20 cellular contexts compared by ENCODE assay signal in genomic region chr16:89160977-89161701, GRCh38. TPM values are rescaled to one million over a fixed set of nuclear protein-coding genes. Genes with fewer than 3 reads are reported as not detected.
DNase-seq lines count a peak whose midpoint lies in the region; ATAC-seq, FAIRE-seq and TF ChIP-seq lines count a peak whose summit lies in the region.
"Had no signal": no experiment of that assay in that cellular context is flagged by ENCODE, and none has a peak within 500 bp of the region (broad histone marks: within the 10 kb centered on the region; RNA-seq: fewer than 3 reads in every experiment).

No MANE protein-coding gene starts in this region.

- TF ChIP-seq CTCF in GM12878 (IDR thresholded peaks at IDR 0.05 in 2 of 3, conservative IDR thresholded peaks at IDR 0.05 in 1 of 3; ENCODE audit: control insufficient read depth in 2 of 3, extremely low read depth in 1 of 3, insufficient read depth in 1 of 3, low read depth in 3 of 3, low read length in 3 of 3), result no peak

- in situ Hi-C loops in GM12878 (cut with MboI), result no loop called here

- H3K9me3 Mint-ChIP-seq in natural killer cell treated with Interleukin-12 subunit alpha and Interleukin-12 subunit beta and Interleukin-15 and Interleukin-18, amount 100 ng/mL, for 72 hours, result no peaks in the 10 kb centered on the region
- H3K9me3 Mint-ChIP-seq: CD4-positive, CD25-positive, alpha-beta regulatory T cell; CD8-positive, alpha-beta T cell had no signal

- no peaks in the 10 kb centered on the region for H3K4me1 Mint-ChIP-seq in natural killer cell treated with Interleukin-12 subunit alpha and Interleukin-12 subunit beta and Interleukin-15 and Interleukin-18, amount 100 ng/mL, for 72 hours (ENCODE audit: low read depth in 2 of 2)

- H3K4ac ChIP-seq in neuronal stem cell (ENCODE audit: low read length), result peak overlapping the region; percentile 43

- no peaks in the 10 kb centered on the region for H3K36me3 ChIP-seq in BLaER1
- H3K36me3 ChIP-seq in GM12878 (ENCODE audit: control insufficient read depth in 2 of 2, insufficient read depth in 2 of 2, low read length in 1 of 2), result no peaks in the 10 kb centered on the region
- H3K36me3 ChIP-seq in neuronal stem cell (replicated peaks in 1 of 2; ENCODE audit: control insufficient read depth in 2 of 2, insufficient read depth in 2 of 2, low read length in 2 of 2), result no peaks in the 10 kb centered on the region
- H3K36me3 ChIP-seq: BE2C had no signal

- no peak overlapping the region for H2BK5ac ChIP-seq in neuronal stem cell (ENCODE audit: low read length)

- H3K4me2 ChIP-seq in BLaER1 (peak overlapping the region; percentile 56), GM12878 (ENCODE audit: control insufficient read depth, insufficient read depth) (no peak overlapping the region), neuronal stem cell (ENCODE audit: insufficient read depth, low read length, poor library complexity, severe bottlenecking) (no peak overlapping the region)
- H3K4me2 ChIP-seq: A549 had no signal

- H3K27ac ChIP-seq in BLaER1 (no peak overlapping the region), GM12878 (ENCODE audit: control insufficient read depth, insufficient read depth) (no peak overlapping the region), neuronal stem cell (replicated peaks; ENCODE audit: low read length) (no peak overlapping the region)
- H3K27ac ChIP-seq: A549, C4-2B had no signal

- no peak overlapping the region for H3K23ac ChIP-seq in neuronal stem cell (ENCODE audit: low read depth, low read length, poor library complexity)

- H2AFZ ChIP-seq in GM12878 (ENCODE audit: control insufficient read depth, low read depth, low read length) (no peak overlapping the region), neuronal stem cell (ENCODE audit: low read length) (no peak overlapping the region)

- CTCF ChIA-PET in GM12878 (lab: Yijun Ruan, JAX), result no interaction called here

- SMC1A ChIA-PET in GM12878 (lab: Charles Lee; ENCODE audit: uncharacterized antibody, unreplicated experiment), result no interaction called here

- no peak for TF ChIP-seq EP300 in GM12878 (IDR thresholded peaks at IDR 0.05; ENCODE audit: borderline replicate concordance in 1 of 2, control insufficient read depth in 1 of 2, low read depth in 2 of 2, low read length in 2 of 2)

- no peaks in the 10 kb centered on the region for H3K9me3 ChIP-seq in BLaER1
- H3K9me3 ChIP-seq in GM12878 (replicated peaks; ENCODE audit: control insufficient read depth, insufficient read depth, low read length), result no peaks in the 10 kb centered on the region; the same call in 2 of the 3 replicates
- H3K9me3 ChIP-seq in neuronal stem cell (replicated peaks in 1 of 2; ENCODE audit: control insufficient read depth in 2 of 2, insufficient read depth in 1 of 2, low read depth in 1 of 2, low read length in 2 of 2), result peaks cover 3 to 12% of the 10 kb centered on the region in 2 donors
- H3K9me3 ChIP-seq: BE2C, Caco-2 had no signal

- DNase-seq in GM12878 (ENCODE audit: low read depth, low spot score), result no peak
- DNase-seq in neuronal stem cell (ENCODE audit: low spot score), result no peak
- no peak for DNase-seq in natural killer cell treated with Interleukin-12 subunit alpha and Interleukin-12 subunit beta and Interleukin-15 and Interleukin-18, amount 100 ng/mL, for 72 hours (ENCODE audit: low spot score)
- DNase-seq: 8988T; ACHN; AML-193; BE2C; Caco-2; CD4-positive, CD25-positive, alpha-beta regulatory T cell; CD8-positive, alpha-beta T cell; DMS153; DND-41; GOT3; H7; HFFc6 had no signal

- H4K8ac ChIP-seq in neuronal stem cell (ENCODE audit: low read depth, low read length), result peak overlapping the region; percentile 77

- TF ChIP-seq POLR2A in GM12878 (IDR thresholded peaks at IDR 0.05; ENCODE audit: low read depth, low read length), result no peak

- H3K4me3 Mint-ChIP-seq in natural killer cell treated with Interleukin-12 subunit alpha and Interleukin-12 subunit beta and Interleukin-15 and Interleukin-18, amount 100 ng/mL, for 72 hours, result no peak overlapping the region
- H3K4me3 Mint-ChIP-seq: CD4-positive, CD25-positive, alpha-beta regulatory T cell; CD8-positive, alpha-beta T cell; HFFc6 had no signal

- ATAC-seq in GM12878, result no peak
- ATAC-seq in natural killer cell treated with Interleukin-12 subunit alpha and Interleukin-12 subunit beta and Interleukin-15 and Interleukin-18, amount 100 ng/mL, for 72 hours, result no peak
- ATAC-seq in GM19324 (IDR thresholded peaks at IDR 0.05; ENCODE audit: low FRiP score, unreplicated experiment), result no peak
- ATAC-seq: A549; CD8-positive, alpha-beta T cell had no signal

- H2AK5ac ChIP-seq in neuronal stem cell (ENCODE audit: low read depth, low read length), result peak overlapping the region; percentile 32

- intact Hi-C loops in GM12878 (cut with micrococcal nuclease; ENCODE audit: unreplicated experiment), result no loop called here

- H2BK12ac ChIP-seq in neuronal stem cell (ENCODE audit: low read length), result no peak overlapping the region

- H3K4me1 ChIP-seq in BLaER1, result peaks cover 81% of the 10 kb centered on the region
- no peaks in the 10 kb centered on the region for H3K4me1 ChIP-seq in GM12878 (ENCODE audit: control insufficient read depth, insufficient read depth, low read length)
- peaks cover 4 to 10% of the 10 kb centered on the region in 2 donors for H3K4me1 ChIP-seq in neuronal stem cell (ENCODE audit: control insufficient read depth in 2 of 2, insufficient read depth in 1 of 2, low read depth in 1 of 2, low read length in 2 of 2)
- H3K4me1 ChIP-seq: A549, Caco-2 had no signal

- H3K79me1 ChIP-seq in neuronal stem cell (ENCODE audit: low read depth, low read length), result peaks cover 2% of the 10 kb centered on the region

- H2BK120ac ChIP-seq in neuronal stem cell (ENCODE audit: low read depth, low read length), result no peak overlapping the region

- no peaks in the 10 kb centered on the region for H3K36me3 Mint-ChIP-seq in natural killer cell treated with Interleukin-12 subunit alpha and Interleukin-12 subunit beta and Interleukin-15 and Interleukin-18, amount 100 ng/mL, for 72 hours
- H3K36me3 Mint-ChIP-seq: CD4-positive, CD25-positive, alpha-beta regulatory T cell; CD8-positive, alpha-beta T cell had no signal

- H3K18ac ChIP-seq in neuronal stem cell (ENCODE audit: low read length), result peak overlapping the region; percentile 77

- H3K27me3 ChIP-seq in BLaER1 (no peaks in the 10 kb centered on the region), GM12878 (replicated peaks in 1 of 2; ENCODE audit: control insufficient read depth in 2 of 2, insufficient read depth in 2 of 2, low read length in 1 of 2) (no peaks in the 10 kb centered on the region), neuronal stem cell (ENCODE audit: control insufficient read depth in 3 of 3, insufficient read depth in 3 of 3, low read depth in 1 of 3, low read length in 3 of 3) (peaks cover 0 to 2% (median 2%) of the 10 kb centered on the region in 3 experiments)

- FAIRE-seq in GM12878 (lab: Jason Lieb, UNC), result no peak
- FAIRE-seq: A549, G401.6 had no signal

- no peaks in the 10 kb centered on the region for H4K20me1 ChIP-seq in BLaER1
- H4K20me1 ChIP-seq in GM12878 (ENCODE audit: control insufficient read depth, insufficient read depth), result no peaks in the 10 kb centered on the region

- H2BK15ac ChIP-seq in neuronal stem cell (ENCODE audit: low read length), result peak overlapping the region; percentile 82

- H3K27ac Mint-ChIP-seq in natural killer cell treated with Interleukin-12 subunit alpha and Interleukin-12 subunit beta and Interleukin-15 and Interleukin-18, amount 100 ng/mL, for 72 hours, result no peak overlapping the region
- H3K27ac Mint-ChIP-seq: CD8-positive, alpha-beta T cell; HFFc6 had no signal

- H3K9ac ChIP-seq in BLaER1, result no peak overlapping the region
- no peak overlapping the region for H3K9ac ChIP-seq in GM12878 (ENCODE audit: control insufficient read depth, insufficient read depth, low read length)
- H3K9ac ChIP-seq in neuronal stem cell (ENCODE audit: low read depth, low read length, poor library complexity), result no peak overlapping the region

- H3K4me3 ChIP-seq in BLaER1, result no peak overlapping the region
- no peak overlapping the region for H3K4me3 ChIP-seq in GM12878
- no peak overlapping the region for H3K4me3 ChIP-seq in neuronal stem cell (ENCODE audit: low read length in 2 of 2)
- H3K4me3 ChIP-seq: A549 had no signal

- TF ChIP-seq RAD21 in GM12878 (IDR thresholded peaks at IDR 0.05; ENCODE audit: insufficient read depth, low read depth, low read length), result no peak

- H3K79me2 ChIP-seq in GM12878 (ENCODE audit: control insufficient read depth, insufficient read depth, low read length), result no peaks in the 10 kb centered on the region

- no peaks in the 10 kb centered on the region for H3K27me3 Mint-ChIP-seq in natural killer cell treated with Interleukin-12 subunit alpha and Interleukin-12 subunit beta and Interleukin-15 and Interleukin-18, amount 100 ng/mL, for 72 hours
- H3K27me3 Mint-ChIP-seq: CD4-positive, CD25-positive, alpha-beta regulatory T cell had no signal

- H3K14ac ChIP-seq in neuronal stem cell (ENCODE audit: low read length), result peak overlapping the region; percentile 49

- 76% methylated on average over 29 of the region's 29 CpGs for WGBS in GM12878 (ENCODE audit: insufficient coverage, insufficient replicate concordance, low lambda C conversion rate, missing lambda C conversion rate)
- no CpG with 5 or more reads among the region's 29 CpGs for WGBS in neuronal stem cell (ENCODE audit: extremely low coverage in 2 of 2, insufficient read length in 2 of 2, insufficient replicate concordance in 1 of 2), 2 donors

- no TSS peak for BruUV-seq in GM12878 (replicated peaks; lab: Mats Ljungman, UMichigan)

- no peak overlapping the region for H4K91ac ChIP-seq in neuronal stem cell (ENCODE audit: low read depth, low read length, poor library complexity)

- RAD21 ChIA-PET in GM12878 (lab: Charles Lee; ENCODE audit: unreplicated experiment), result no interaction called here

- POLR2A ChIA-PET in GM12878 (lab: Charles Lee), result no interaction called here

RNA-seq across cellular contexts. Expression of gene CDH15, which starts 10.4 kb away (rescaled TPM):
- total RNA-seq in GM12878 (2013; cell fraction: nucleolus; rRNA removed), result not detected in 2 replicates
- total RNA-seq in GM12878 (2014; rRNA removed) (0.06 TPM in 1 of 2 replicates, not detected in the other), GM12878 (2014; rRNA removed; fragmentation: Illumina TruSeq; extraction: Trizol) (not detected in 2 replicates), GM12878 (2021) (not detected in 2 replicates)
- not detected for polyA plus RNA-seq in GM12878 (2011; ENCODE audit: low read depth)
- polyA plus RNA-seq in GM12878 (2011; rRNA removed) (not detected in 2 replicates), GM12878 (2014; fragmentation: Illumina TruSeq; extraction: Trizol) (not detected in 2 replicates), GM12878 (2014; fragmentation: Nextera tagmentation; extraction: Ambion mirVana) (under 1 TPM in 1 of 2 experiments, not detected in 1; 0.02 TPM), GM12878 (2014; rRNA removed) (0.05 TPM in 1 of 2 replicates, not detected in the other), GM12878 (2016; fragmentation: Nextera tagmentation; extraction: Ambion mirVana) (not detected)
- not detected in 2 replicates for polyA plus RNA-seq in GM12878 (2011; cell fraction: cytosol; rRNA removed)
- polyA plus RNA-seq in GM12878 (2011; cell fraction: nucleus; rRNA removed), result not detected in 2 replicates
- 0.20 TPM in 1 of 2 replicates, not detected in the other for polyA plus RNA-seq in GM12878 (2012)
- not detected in 2 replicates for polyA minus RNA-seq in GM12878 (2011; rRNA and poly(A)+ RNA removed)
- not detected in 2 replicates for polyA minus RNA-seq in GM12878 (2011; cell fraction: cytosol; rRNA and poly(A)+ RNA removed)
- not detected in 2 replicates for polyA minus RNA-seq in GM12878 (2011; cell fraction: nucleus; rRNA and poly(A)+ RNA removed)
- polyA plus RNA-seq in neuronal stem cell (2013, experiment 1 of 2), result 0.03 TPM
- 0.03 TPM for polyA plus RNA-seq in neuronal stem cell (2013, experiment 2 of 2)
- total RNA-seq in natural killer cell treated with Interleukin-12 subunit alpha and Interleukin-12 subunit beta and Interleukin-15 and Interleukin-18, amount 100 ng/mL, for 72 hours, result not detected
- total RNA-seq: Caco-2 had no signal
- polyA plus RNA-seq: CD4-positive, CD25-positive, alpha-beta regulatory T cell had no signal

RNA-seq across cellular contexts. Expression of gene SLC22A31, which starts 39.2 kb away (rescaled TPM):
- not detected in 2 replicates for total RNA-seq in GM12878 (2013; cell fraction: nucleolus; rRNA removed)
- total RNA-seq in GM12878 (2014; rRNA removed) (not detected in 2 replicates), GM12878 (2014; rRNA removed; fragmentation: Illumina TruSeq; extraction: Trizol) (not detected in 2 replicates), GM12878 (2021) (0.19 TPM in 1 of 2 replicates, not detected in the other)
- not detected for polyA plus RNA-seq in GM12878 (2011; ENCODE audit: low read depth)
- polyA plus RNA-seq in GM12878 (2011; rRNA removed) (0.20 and 0.23 TPM in 2 replicates), GM12878 (2014; fragmentation: Illumina TruSeq; extraction: Trizol) (not detected in 2 replicates), GM12878 (2014; fragmentation: Nextera tagmentation; extraction: Ambion mirVana) (not detected), GM12878 (2014; rRNA removed) (0.24 and 0.27 TPM in 2 replicates), GM12878 (2016; fragmentation: Nextera tagmentation; extraction: Ambion mirVana) (under 1 TPM in 1 of 2 experiments, not detected in 1; 0.13 TPM)
- polyA plus RNA-seq in GM12878 (2011; cell fraction: cytosol; rRNA removed), result 0.75 and 0.94 TPM in 2 replicates
- 12.2 and 13.6 TPM in 2 replicates for polyA plus RNA-seq in GM12878 (2011; cell fraction: nucleus; rRNA removed)
- polyA plus RNA-seq in GM12878 (2012), result not detected in 2 replicates
- 0.52 TPM in 1 of 2 replicates, not detected in the other for polyA minus RNA-seq in GM12878 (2011; rRNA and poly(A)+ RNA removed)
- not detected in 2 replicates for polyA minus RNA-seq in GM12878 (2011; cell fraction: cytosol; rRNA and poly(A)+ RNA removed)
- 0.96 TPM in 1 of 2 replicates, not detected in the other for polyA minus RNA-seq in GM12878 (2011; cell fraction: nucleus; rRNA and poly(A)+ RNA removed)
- 0.67 TPM for polyA plus RNA-seq in neuronal stem cell (2013, experiment 1 of 2)
- polyA plus RNA-seq in neuronal stem cell (2013, experiment 2 of 2), result 0.97 TPM
- 1 to 10 TPM in 1 of 2 donors, under 1 TPM in 1; 0.53 to 1.2 TPM for total RNA-seq in natural killer cell treated with Interleukin-12 subunit alpha and Interleukin-12 subunit beta and Interleukin-15 and Interleukin-18, amount 100 ng/mL, for 72 hours
- total RNA-seq: CD4-positive, CD25-positive, alpha-beta regulatory T cell; HFFc6 had no signal

RNA-seq across cellular contexts. Expression of gene ZNF778, which starts 56.4 kb away (rescaled TPM):
- 15.8 and 17.3 TPM in 2 replicates for total RNA-seq in GM12878 (2013; cell fraction: nucleolus; rRNA removed)
- total RNA-seq in GM12878 (2014; rRNA removed) (3.3 and 6.5 TPM in 2 replicates), GM12878 (2014; rRNA removed; fragmentation: Illumina TruSeq; extraction: Trizol) (3.5 and 3.6 TPM in 2 replicates), GM12878 (2021) (6.4 and 9.7 TPM in 2 replicates)
- polyA plus RNA-seq in GM12878 (2011; ENCODE audit: low read depth), result 2.2 TPM
- polyA plus RNA-seq in GM12878 (2011; rRNA removed) (3.8 and 4.4 TPM in 2 replicates), GM12878 (2014; fragmentation: Illumina TruSeq; extraction: Trizol) (4.3 and 4.6 TPM in 2 replicates), GM12878 (2014; fragmentation: Nextera tagmentation; extraction: Ambion mirVana) (under 1 TPM; 0.20 to 0.40 TPM), GM12878 (2014; rRNA removed) (4.2 and 5.9 TPM in 2 replicates), GM12878 (2016; fragmentation: Nextera tagmentation; extraction: Ambion mirVana) (1 to 10 TPM; 2.3 to 3.8 TPM)
- 2.8 and 3.8 TPM in 2 replicates for polyA plus RNA-seq in GM12878 (2011; cell fraction: cytosol; rRNA removed)
- polyA plus RNA-seq in GM12878 (2011; cell fraction: nucleus; rRNA removed), result 6.7 and 8.5 TPM in 2 replicates
- 2.4 and 5.4 TPM in 2 replicates for polyA plus RNA-seq in GM12878 (2012)
- 6.1 and 8.8 TPM in 2 replicates for polyA minus RNA-seq in GM12878 (2011; rRNA and poly(A)+ RNA removed)
- 1.3 and 3.7 TPM in 2 replicates for polyA minus RNA-seq in GM12878 (2011; cell fraction: cytosol; rRNA and poly(A)+ RNA removed)
- 5.7 and 8.7 TPM in 2 replicates for polyA minus RNA-seq in GM12878 (2011; cell fraction: nucleus; rRNA and poly(A)+ RNA removed)
- 7.7 TPM for polyA plus RNA-seq in neuronal stem cell (2013, experiment 1 of 2)
- 8.7 TPM for polyA plus RNA-seq in neuronal stem cell (2013, experiment 2 of 2)
- 10 to 100 TPM in 1 of 2 donors, 1 to 10 TPM in 1; 7.5 to 23.3 TPM for total RNA-seq in natural killer cell treated with Interleukin-12 subunit alpha and Interleukin-12 subunit beta and Interleukin-15 and Interleukin-18, amount 100 ng/mL, for 72 hours
